Comparison of ENCODE assay signal across 1 cellular context in the genomic region with DNA sequence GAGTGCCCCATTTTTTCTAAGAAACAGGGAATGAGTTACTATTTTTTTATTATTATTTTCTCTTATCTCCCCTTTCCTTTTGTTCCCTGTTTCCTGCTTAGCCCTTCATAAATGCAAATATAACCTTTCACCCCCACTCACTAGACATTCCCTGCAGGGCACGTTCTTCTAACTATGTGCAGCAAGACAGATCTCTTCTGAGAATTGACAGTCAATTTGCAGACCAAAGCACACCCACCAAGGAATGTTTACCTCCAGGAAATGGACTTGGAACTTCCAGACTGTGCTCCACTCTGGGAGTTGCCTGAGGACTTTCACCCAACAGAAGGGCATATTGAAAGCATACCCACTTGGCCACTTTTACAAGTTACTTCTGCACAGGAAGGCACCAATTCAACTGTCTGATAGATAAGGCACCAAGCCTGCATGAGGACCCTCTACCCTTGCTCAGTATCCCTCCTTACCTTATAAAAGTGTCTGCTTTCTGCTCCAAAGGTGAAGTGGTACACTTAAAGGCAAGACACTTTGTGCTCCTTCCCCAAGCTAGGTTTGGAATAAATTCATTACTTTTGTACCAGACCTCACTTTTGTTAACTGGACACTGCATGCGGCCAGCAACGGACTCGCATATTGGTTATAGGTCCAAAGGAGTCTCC.
A peak's percentile ranks its signal among the peaks of the same experiment; 100 is the strongest.
TF ChIP-seq lines count a peak whose summit lies in the region.

No MANE protein-coding gene starts in this region.

TF ChIP-seq in HepG2, 621 proteins besides CTCF, POLR2A, EP300 and RAD21 (continued from another document and continues in another):
- TF ChIP-seq TEF (CRISPR knock-in tag; IDR thresholded peaks at IDR 0.05): no peak
- TF ChIP-seq ZBTB37 (CRISPR knock-in tag; IDR thresholded peaks at IDR 0.05): no peak
- TF ChIP-seq SMC3 (IDR thresholded peaks at IDR 0.05; ENCODE audit: low read length): no peak
- no peak for TF ChIP-seq ZNF800 (CRISPR knock-in tag; IDR thresholded peaks at IDR 0.05)
- TF ChIP-seq, protein P1, sequence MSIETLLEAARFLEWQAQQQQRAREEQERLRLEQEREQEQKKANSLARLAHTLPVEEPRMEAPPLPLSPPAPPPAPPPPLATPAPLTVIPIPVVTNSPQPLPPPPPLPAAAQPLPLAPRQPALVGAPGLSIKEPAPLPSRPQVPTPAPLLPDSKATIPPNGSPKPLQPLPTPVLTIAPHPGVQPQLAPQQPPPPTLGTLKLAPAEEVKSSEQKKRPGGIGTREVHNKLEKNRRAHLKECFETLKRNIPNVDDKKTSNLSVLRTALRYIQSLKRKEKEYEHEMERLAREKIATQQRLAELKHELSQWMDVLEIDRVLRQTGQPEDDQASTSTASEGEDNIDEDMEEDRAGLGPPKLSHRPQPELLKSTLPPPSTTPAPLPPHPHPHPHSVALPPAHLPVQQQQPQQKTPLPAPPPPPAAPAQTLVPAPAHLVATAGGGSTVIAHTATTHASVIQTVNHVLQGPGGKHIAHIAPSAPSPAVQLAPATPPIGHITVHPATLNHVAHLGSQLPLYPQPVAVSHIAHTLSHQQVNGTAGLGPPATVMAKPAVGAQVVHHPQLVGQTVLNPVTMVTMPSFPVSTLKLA (IDR thresholded peaks at IDR 0.05): no peak
- no peak; the same call in 1 of the 2 replicates for TF ChIP-seq NFYC (CRISPR knock-in tag; IDR thresholded peaks at IDR 0.05)
- peak; percentile 41; the same call in 1 of the 2 replicates for TF ChIP-seq ZFP1 (CRISPR knock-in tag; IDR thresholded peaks at IDR 0.05)
- peak; percentile 79 for TF ChIP-seq HNF4G (IDR thresholded peaks at IDR 0.05; ENCODE audit: borderline replicate concordance, low read depth, low read length)
- TF ChIP-seq HNF4G (CRISPR knock-in tag; IDR thresholded peaks at IDR 0.05; ENCODE audit: borderline replicate concordance, low read depth): peak; percentile 91
- TF ChIP-seq SP140L (CRISPR knock-in tag; IDR thresholded peaks at IDR 0.05; ENCODE audit: borderline replicate concordance): no peak
- no peak for TF ChIP-seq CHCHD3 (CRISPR knock-in tag; IDR thresholded peaks at IDR 0.05)
- TF ChIP-seq ZBTB34 (CRISPR knock-in tag; IDR thresholded peaks at IDR 0.05): no peak; the same call in 1 of the 2 replicates
- TF ChIP-seq, protein P2, sequence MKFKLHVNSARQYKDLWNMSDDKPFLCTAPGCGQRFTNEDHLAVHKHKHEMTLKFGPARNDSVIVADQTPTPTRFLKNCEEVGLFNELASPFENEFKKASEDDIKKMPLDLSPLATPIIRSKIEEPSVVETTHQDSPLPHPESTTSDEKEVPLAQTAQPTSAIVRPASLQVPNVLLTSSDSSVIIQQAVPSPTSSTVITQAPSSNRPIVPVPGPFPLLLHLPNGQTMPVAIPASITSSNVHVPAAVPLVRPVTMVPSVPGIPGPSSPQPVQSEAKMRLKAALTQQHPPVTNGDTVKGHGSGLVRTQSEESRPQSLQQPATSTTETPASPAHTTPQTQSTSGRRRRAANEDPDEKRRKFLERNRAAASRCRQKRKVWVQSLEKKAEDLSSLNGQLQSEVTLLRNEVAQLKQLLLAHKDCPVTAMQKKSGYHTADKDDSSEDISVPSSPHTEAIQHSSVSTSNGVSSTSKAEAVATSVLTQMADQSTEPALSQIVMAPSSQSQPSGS (CRISPR knock-in tag; IDR thresholded peaks at IDR 0.05): no peak; the same call in 1 of the 2 replicates
- no peak for TF ChIP-seq SIN3B (IDR thresholded peaks at IDR 0.05; ENCODE audit: low read length)
- no peak for TF ChIP-seq U2AF1 (optimal IDR thresholded peaks at IDR 0.05; ENCODE audit: low read depth, low read length)
- peak; percentile 87; the same call in 1 of the 2 replicates for TF ChIP-seq FOXO1 (CRISPR knock-in tag; IDR thresholded peaks at IDR 0.05)
- no peak for TF ChIP-seq SRSF4 (IDR thresholded peaks at IDR 0.05; ENCODE audit: low read depth, low read length, poor library complexity, severe bottlenecking)
- TF ChIP-seq ZMYM4 (CRISPR knock-in tag; IDR thresholded peaks at IDR 0.05): peak; percentile 94
- TF ChIP-seq TEAD2 (CRISPR knock-in tag; IDR thresholded peaks at IDR 0.05): no peak
- no peak for TF ChIP-seq NFE2L2 (IDR thresholded peaks at IDR 0.05; ENCODE audit: low read length)
- TF ChIP-seq POLR2AphosphoS2 (IDR thresholded peaks at IDR 0.05; ENCODE audit: low read depth, low read length): no peak
- no peak for TF ChIP-seq FIP1L1 (IDR thresholded peaks at IDR 0.05; ENCODE audit: borderline replicate concordance, insufficient read depth, low read depth, low read length)
- TF ChIP-seq TFDP1 (CRISPR knock-in tag; IDR thresholded peaks at IDR 0.05; ENCODE audit: borderline replicate concordance): peak; percentile 27; the same call in 1 of the 2 replicates
- TF ChIP-seq ZBTB20 (CRISPR knock-in tag; IDR thresholded peaks at IDR 0.05; ENCODE audit: borderline replicate concordance, low read depth): peak; percentile 70; the same call in 1 of the 2 replicates
- TF ChIP-seq JUN (CRISPR knock-in tag; IDR thresholded peaks at IDR 0.05): no peak
- TF ChIP-seq NR2C2 (CRISPR knock-in tag; IDR thresholded peaks at IDR 0.05; ENCODE audit: borderline replicate concordance): peak; percentile 73
- no peak for TF ChIP-seq KDM5A (IDR thresholded peaks at IDR 0.05; ENCODE audit: borderline replicate concordance, low read length)
- TF ChIP-seq ZFP36 (IDR thresholded peaks at IDR 0.05; ENCODE audit: borderline replicate concordance, low read depth, low read length, partially characterized antibody): no peak
- TF ChIP-seq ZNF292 (CRISPR knock-in tag; IDR thresholded peaks at IDR 0.05; ENCODE audit: borderline replicate concordance, low read depth): peak; percentile 89
- TF ChIP-seq MAFF (IDR thresholded peaks at IDR 0.05; ENCODE audit: low read depth, low read length): no peak
- no peak for TF ChIP-seq NFYB (CRISPR knock-in tag; IDR thresholded peaks at IDR 0.05)
- no peak for TF ChIP-seq ZBTB8A (CRISPR knock-in tag; IDR thresholded peaks at IDR 0.05; ENCODE audit: borderline replicate concordance, low read depth)
- TF ChIP-seq RORA (CRISPR knock-in tag; IDR thresholded peaks at IDR 0.05): no peak
- TF ChIP-seq SIX4 (CRISPR knock-in tag; IDR thresholded peaks at IDR 0.05): no peak; the same call in 1 of the 2 replicates
- peak; percentile 74; the same call in 1 of the 2 replicates for TF ChIP-seq ZNF331 (CRISPR knock-in tag; IDR thresholded peaks at IDR 0.05)
- TF ChIP-seq MXD4 (CRISPR knock-in tag; IDR thresholded peaks at IDR 0.05): 0 out of 2 replicates have a peak, but pooled peaks have one; percentile 17
- no peak for TF ChIP-seq DNMT1 (CRISPR knock-in tag; IDR thresholded peaks at IDR 0.05)
- no peak for TF ChIP-seq ZNF382 (CRISPR knock-in tag; IDR thresholded peaks at IDR 0.05; ENCODE audit: borderline replicate concordance)
- no peak for TF ChIP-seq ZNF354B (CRISPR knock-in tag; IDR thresholded peaks at IDR 0.05)
- no peak for TF ChIP-seq ZNF781 (CRISPR knock-in tag; IDR thresholded peaks at IDR 0.05; ENCODE audit: borderline replicate concordance, not compliant biosample characterization)
- no peak for TF ChIP-seq ZNF879 (CRISPR knock-in tag; IDR thresholded peaks at IDR 0.05)
- peak; percentile 83 for TF ChIP-seq ZNF556 (CRISPR knock-in tag; IDR thresholded peaks at IDR 0.05; ENCODE audit: borderline replicate concordance)
- peak; percentile 58; the same call in 1 of the 2 replicates for TF ChIP-seq ARNTL (CRISPR knock-in tag; IDR thresholded peaks at IDR 0.05)
- TF ChIP-seq, protein P3, sequence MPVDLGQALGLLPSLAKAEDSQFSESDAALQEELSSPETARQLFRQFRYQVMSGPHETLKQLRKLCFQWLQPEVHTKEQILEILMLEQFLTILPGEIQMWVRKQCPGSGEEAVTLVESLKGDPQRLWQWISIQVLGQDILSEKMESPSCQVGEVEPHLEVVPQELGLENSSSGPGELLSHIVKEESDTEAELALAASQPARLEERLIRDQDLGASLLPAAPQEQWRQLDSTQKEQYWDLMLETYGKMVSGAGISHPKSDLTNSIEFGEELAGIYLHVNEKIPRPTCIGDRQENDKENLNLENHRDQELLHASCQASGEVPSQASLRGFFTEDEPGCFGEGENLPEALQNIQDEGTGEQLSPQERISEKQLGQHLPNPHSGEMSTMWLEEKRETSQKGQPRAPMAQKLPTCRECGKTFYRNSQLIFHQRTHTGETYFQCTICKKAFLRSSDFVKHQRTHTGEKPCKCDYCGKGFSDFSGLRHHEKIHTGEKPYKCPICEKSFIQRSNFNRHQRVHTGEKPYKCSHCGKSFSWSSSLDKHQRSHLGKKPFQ (CRISPR knock-in tag; IDR thresholded peaks at IDR 0.05; ENCODE audit: insufficient replicate concordance): no peak
- TF ChIP-seq, protein P4, sequence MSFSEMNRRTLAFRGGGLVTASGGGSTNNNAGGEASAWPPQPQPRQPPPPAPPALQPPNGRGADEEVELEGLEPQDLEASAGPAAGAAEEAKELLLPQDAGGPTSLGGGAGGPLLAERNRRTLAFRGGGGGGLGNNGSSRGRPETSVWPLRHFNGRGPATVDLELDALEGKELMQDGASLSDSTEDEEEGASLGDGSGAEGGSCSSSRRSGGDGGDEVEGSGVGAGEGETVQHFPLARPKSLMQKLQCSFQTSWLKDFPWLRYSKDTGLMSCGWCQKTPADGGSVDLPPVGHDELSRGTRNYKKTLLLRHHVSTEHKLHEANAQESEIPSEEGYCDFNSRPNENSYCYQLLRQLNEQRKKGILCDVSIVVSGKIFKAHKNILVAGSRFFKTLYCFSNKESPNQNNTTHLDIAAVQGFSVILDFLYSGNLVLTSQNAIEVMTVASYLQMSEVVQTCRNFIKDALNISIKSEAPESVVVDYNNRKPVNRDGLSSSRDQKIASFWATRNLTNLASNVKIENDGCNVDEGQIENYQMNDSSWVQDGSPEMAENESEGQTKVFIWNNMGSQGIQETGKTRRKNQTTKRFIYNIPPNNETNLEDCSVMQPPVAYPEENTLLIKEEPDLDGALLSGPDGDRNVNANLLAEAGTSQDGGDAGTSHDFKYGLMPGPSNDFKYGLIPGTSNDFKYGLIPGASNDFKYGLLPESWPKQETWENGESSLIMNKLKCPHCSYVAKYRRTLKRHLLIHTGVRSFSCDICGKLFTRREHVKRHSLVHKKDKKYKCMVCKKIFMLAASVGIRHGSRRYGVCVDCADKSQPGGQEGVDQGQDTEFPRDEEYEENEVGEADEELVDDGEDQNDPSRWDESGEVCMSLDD (CRISPR knock-in tag; IDR thresholded peaks at IDR 0.05; ENCODE audit: borderline replicate concordance): no peak
- peak; percentile 91 for TF ChIP-seq ELF3 (CRISPR knock-in tag; IDR thresholded peaks at IDR 0.05)
- TF ChIP-seq ZNF775 (CRISPR knock-in tag; IDR thresholded peaks at IDR 0.05; ENCODE audit: borderline replicate concordance): no peak
- peak; percentile 89 for TF ChIP-seq MLX (CRISPR knock-in tag; IDR thresholded peaks at IDR 0.05)
- TF ChIP-seq NR2F6 (IDR thresholded peaks at IDR 0.05): peak; percentile 95
- TF ChIP-seq NR2F6 (CRISPR knock-in tag; IDR thresholded peaks at IDR 0.05): peak; percentile 95
- no peak for TF ChIP-seq ZFYVE20 (CRISPR knock-in tag; IDR thresholded peaks at IDR 0.05; ENCODE audit: borderline replicate concordance, low read depth)
- no peak for TF ChIP-seq NR3C1 (CRISPR knock-in tag; IDR thresholded peaks at IDR 0.05)
- no peak for TF ChIP-seq KDM5B (CRISPR knock-in tag; IDR thresholded peaks at IDR 0.05; ENCODE audit: borderline replicate concordance)
